ENCODE assay signal across 18 cellular contexts in the genomic region with DNA sequence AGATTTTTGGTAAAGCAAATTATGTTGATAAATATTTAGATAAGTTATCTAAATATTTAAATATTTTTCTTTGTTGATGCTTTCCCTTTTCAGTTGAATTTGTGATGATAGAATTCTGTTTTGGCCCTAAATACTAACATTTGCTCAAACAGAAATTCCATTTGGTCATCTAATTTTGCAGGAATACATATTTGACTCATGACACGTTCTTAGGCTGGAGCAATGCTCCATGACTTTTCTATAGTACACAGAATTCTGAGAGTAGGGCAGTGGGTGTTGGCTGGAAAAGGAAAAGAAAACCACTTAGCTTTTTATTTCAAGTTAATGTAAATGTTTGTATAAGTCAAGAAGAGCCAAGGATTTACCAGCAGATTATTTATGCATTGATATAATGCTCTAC. TPM values are rescaled to one million over a fixed set of nuclear protein-coding genes. Genes with fewer than 3 reads are reported as not detected.
A peak's percentile ranks its signal among the peaks of the same experiment; 100 is the strongest.
DNase-seq lines count a peak whose midpoint lies in the region; FAIRE-seq and TF ChIP-seq lines count a peak whose summit lies in the region.
"Had no signal": no experiment of that assay in that cellular context is flagged by ENCODE, and none has a peak within 500 bp of the region (broad histone marks: within the 10 kb centered on the region; RNA-seq: fewer than 3 reads in every experiment).

No MANE protein-coding gene starts in this region.

- H2BK120ac ChIP-seq in trophoblast cell (ENCODE audit: insufficient read depth, low read length, poor library complexity), result no peak overlapping the region

- H3K27me3 ChIP-seq in adipocyte (replicated peaks; ENCODE audit: control insufficient read depth, insufficient read depth, low read length) (no peaks in the 10 kb centered on the region), trophoblast cell (ENCODE audit: insufficient read depth, low read length) (no peaks in the 10 kb centered on the region)
- H3K27me3 ChIP-seq: BE2C had no signal

- H2BK12ac ChIP-seq in trophoblast cell (ENCODE audit: low read length), result no peak overlapping the region

- H4K8ac ChIP-seq in trophoblast cell (ENCODE audit: low read depth, low read length), result no peak overlapping the region

- peaks cover 22% of the 10 kb centered on the region for H3K4me1 ChIP-seq in adipocyte (ENCODE audit: control insufficient read depth, insufficient read depth, low read length)
- no peaks in the 10 kb centered on the region for H3K4me1 ChIP-seq in trophoblast cell (ENCODE audit: control insufficient read depth in 1 of 2, insufficient read depth in 2 of 2, low read length in 2 of 2)
- H3K4me1 ChIP-seq: Caco-2 had no signal

- DNase-seq in NCI-H345 (lab: John Stamatoyannopoulos, UW) (peak; percentile 1), NCI-H345 treated with DMSO at 0.1 percent for 48 hours (lab: John Stamatoyannopoulos, UW; ENCODE audit: unreplicated experiment) (no peak), adipocyte (ENCODE audit: low read depth) (peak; percentile 5), fibroblast of mammary gland (ENCODE audit: low read depth) (peak; percentile 57), trophoblast cell (peak; percentile 7 to 67), HTR-8/SVneo (ENCODE audit: insufficient read length, low spot score) (no peak), C1 segment of cervical spinal cord (lab: John Stamatoyannopoulos, UW) (no peak)
- DNase-seq in activated CD4-positive, alpha-beta T cell treated with anti-CD3 and anti-CD28 coated beads, Interleukin-2, amount 50 U/mL, for 4 hours, result no peak
- DNase-seq: BE2C; Caco-2; CD4-positive, alpha-beta T cell; NCI-H1092 treated with DMSO at 0.1 percent for 48 hours; NCI-H1694 treated with DMSO at 0.1 percent for 48 hours; NCI-H2107; NCI-H446; NCI-H526 treated with DMSO at 0.1 percent for 48 hours; Right ventricle myocardium superior had no signal

- H3K4me2 ChIP-seq in trophoblast cell (ENCODE audit: low read length), result no peak overlapping the region

- FAIRE-seq in HTR-8/SVneo (lab: Jason Lieb, UNC), result no peak

- H3K9me3 ChIP-seq in adipocyte (ENCODE audit: control insufficient read depth, low read length), result no peaks in the 10 kb centered on the region
- no peaks in the 10 kb centered on the region for H3K9me3 ChIP-seq in trophoblast cell (ENCODE audit: insufficient read depth, low read depth, low read length)
- H3K9me3 ChIP-seq: BE2C, Caco-2 had no signal

- no CpG with 5 or more reads among the region's 1 CpG for WGBS in trophoblast cell (ENCODE audit: extremely low coverage, insufficient coverage, insufficient read length)

- TF ChIP-seq CTCF in fibroblast of mammary gland (conservative IDR thresholded peaks at IDR 0.05; ENCODE audit: control insufficient read depth, insufficient read depth, low read depth, low read length), result no peak

- no peak overlapping the region for H2AFZ ChIP-seq in trophoblast cell (ENCODE audit: insufficient read depth, low read length, poor library complexity)

- H3K79me1 ChIP-seq in trophoblast cell (ENCODE audit: low read length), result no peaks in the 10 kb centered on the region

- H3K14ac ChIP-seq in trophoblast cell (ENCODE audit: low read length), result no peak overlapping the region

- H3K9ac ChIP-seq in adipocyte (ENCODE audit: low read length) (peak overlapping the region; percentile 25), trophoblast cell (ENCODE audit: low read length) (no peak overlapping the region)

- H3K27ac ChIP-seq in trophoblast cell (ENCODE audit: low read depth, low read length), result no peak overlapping the region
- H3K27ac ChIP-seq: SK-N-MC had no signal

- H3K36me3 ChIP-seq in adipocyte (ENCODE audit: control insufficient read depth, insufficient read depth, low read length, severe bottlenecking) (no peaks in the 10 kb centered on the region), trophoblast cell (ENCODE audit: control insufficient read depth in 1 of 2, insufficient read depth in 2 of 2, low read length in 2 of 2) (no peaks in the 10 kb centered on the region)
- H3K36me3 ChIP-seq: BE2C had no signal

- no peak overlapping the region for H3K23ac ChIP-seq in trophoblast cell (ENCODE audit: low read length)

- no peak overlapping the region for H3K18ac ChIP-seq in trophoblast cell (ENCODE audit: low read length)

- peak overlapping the region; percentile 32 for H3K4me3 ChIP-seq in adipocyte (ENCODE audit: low read length)
- no peak overlapping the region for H3K4me3 ChIP-seq in fibroblast of mammary gland (ENCODE audit: control insufficient read depth, low read depth, low read length)
- H3K4me3 ChIP-seq in trophoblast cell (ENCODE audit: low read depth, low read length), result no peak overlapping the region
- H3K4me3 ChIP-seq: SK-N-MC had no signal

- no peaks in the 10 kb centered on the region for H3K79me2 ChIP-seq in trophoblast cell (ENCODE audit: control insufficient read depth, insufficient read depth, low read length, poor library complexity)

- H4K91ac ChIP-seq in trophoblast cell (ENCODE audit: low read depth, low read length), result no peak overlapping the region

- no peak overlapping the region for H3K4ac ChIP-seq in trophoblast cell (ENCODE audit: low read depth, low read length)

- no peak overlapping the region for H2BK5ac ChIP-seq in trophoblast cell (ENCODE audit: low read depth, low read length, poor library complexity)

- no peak overlapping the region for H2AK5ac ChIP-seq in trophoblast cell (ENCODE audit: low read length)

- H4K12ac ChIP-seq in trophoblast cell (ENCODE audit: low read depth, low read length), result no peak overlapping the region

RNA-seq across cellular contexts. Expression of gene GK2, which starts 58.6 kb away (rescaled TPM):
- not detected in 2 replicates for polyA plus RNA-seq in trophoblast cell (2013)

Comparison
In these comparisons a context has a peak if more than half of its experiments do, and no peak if none do; other contexts are left out.
1. DNase-seq: peak in NCI-H345 (single experiment), adipocyte (single experiment), fibroblast of mammary gland (single experiment) and trophoblast cell (2 of 2); none in NCI-H345 treated with DMSO at 0.1 percent for 48 hours (single experiment), HTR-8/SVneo (single experiment), activated CD4-positive, alpha-beta T cell treated with anti-CD3 and anti-CD28 coated beads, Interleukin-2, amount 50 U/mL, for 4 hours (0 of 2) and C1 segment of cervical spinal cord (0 of 14).